ENCODE assay signal across 8 cellular contexts in genomic region chr17:64661981-64662773, GRCh38. TPM values are rescaled to one million over a fixed set of nuclear protein-coding genes. Genes with fewer than 3 reads are reported as not detected.
DNase-seq lines count a peak whose midpoint lies in the region; ATAC-seq, FAIRE-seq and TF ChIP-seq lines count a peak whose summit lies in the region.

Gene SMURF2, minus strand, starts transcription at chr17:64662307. Its CDS starts 427 bp downstream, at chr17:64661880.

- DNase-seq in GM12864 (ENCODE audit: low read depth) = no peak
- peak; percentile 48 for DNase-seq in H4 (ENCODE audit: low spot score)
- DNase-seq in LoVo (ENCODE audit: low spot score) = peak; percentile 76
- DNase-seq in T-helper 1 cell = peak; percentile 70 to 81 (median 76)
- DNase-seq in amniotic epithelial cell (ENCODE audit: low read depth) = peak; percentile 29
- DNase-seq in left ventricle myocardium superior = peak; percentile 88
- DNase-seq in pulmonary artery endothelial cell (ENCODE audit: low read depth, low spot score) = no peak
- DNase-seq in urothelium cell line (ENCODE audit: low spot score) = peak; percentile 96

- peak within 1 kb of the TSS; percentile 74 for H3K4me3 ChIP-seq in GM12864 (ENCODE audit: low read depth, low read length)

- peak; percentile 46 for FAIRE-seq in urothelium cell line (lab: Jason Lieb, UNC)

- peak; percentile 97 for ATAC-seq in left ventricle myocardium superior

- TF ChIP-seq CTCF in GM12864 (IDR thresholded peaks at IDR 0.05; ENCODE audit: low read depth, low read length, missing control alignments) = peak; percentile 4

- intact Hi-C loops in left ventricle myocardium superior (cut with micrococcal nuclease) = no loop called here

RNA-seq across cellular contexts. Expression of gene SMURF2, which starts in this region (rescaled TPM):
- total RNA-seq in H4 (2014; rRNA removed; shearing (Covaris generic)) = 51.9 and 56.3 TPM in 2 replicates
- total RNA-seq in left ventricle myocardium superior (11.6 TPM), pulmonary artery endothelial cell (259 and 322 TPM in 2 replicates)

Comparison
In these comparisons a context has a peak if more than half of its experiments do, and no peak if none do; other contexts are left out.
1. DNase-seq: peak in H4 (single experiment), LoVo (single experiment), T-helper 1 cell (5 of 5), amniotic epithelial cell (single experiment), left ventricle myocardium superior (single experiment) and urothelium cell line (single experiment); none in GM12864 (single experiment) and pulmonary artery endothelial cell (single experiment).